In the genomic region with DNA sequence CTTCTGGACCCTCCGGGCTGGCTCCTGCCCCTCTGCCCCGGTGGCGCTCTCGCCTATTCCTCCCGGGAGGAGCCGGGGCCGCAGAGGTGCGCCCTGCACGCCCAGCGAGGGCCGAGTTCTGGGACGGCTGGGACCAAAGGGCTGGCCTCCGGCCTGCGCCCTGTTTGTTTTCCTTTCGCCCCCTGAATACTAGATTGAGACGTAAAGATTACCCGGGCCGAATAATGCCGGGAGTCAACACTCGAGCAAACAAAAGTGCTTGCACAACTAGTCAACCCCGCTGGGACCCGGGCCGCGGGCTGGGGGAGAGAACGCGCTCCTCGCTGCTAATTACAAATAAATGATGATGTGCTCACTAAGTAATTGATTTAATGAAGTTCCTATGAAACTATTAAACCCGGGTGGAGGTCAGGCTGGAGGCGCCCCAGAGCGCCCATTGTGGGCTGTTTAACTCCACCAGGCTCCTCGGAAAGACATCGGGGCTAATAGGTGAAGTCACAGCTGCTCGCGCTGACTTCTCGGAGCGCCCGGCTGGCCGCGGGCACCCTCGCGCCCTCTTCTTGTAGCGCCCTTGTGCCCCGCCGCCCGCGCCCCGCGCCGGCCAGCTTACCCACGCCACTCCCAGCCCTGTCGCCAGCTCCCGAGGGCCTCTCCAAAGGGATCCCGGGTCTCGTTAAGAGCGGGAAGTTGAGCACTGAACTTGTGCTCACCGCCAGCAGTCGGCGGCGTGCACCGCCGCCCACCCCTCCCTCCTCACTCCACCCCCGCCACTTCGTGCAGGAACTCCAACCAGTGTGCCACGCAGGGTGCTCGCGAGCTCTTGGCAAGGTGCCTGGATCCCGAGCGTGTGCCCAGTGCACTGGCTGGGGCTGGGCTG, we compare ENCODE assay signal across 10 cellular contexts. TPM values are rescaled to one million over a fixed set of nuclear protein-coding genes. Genes with fewer than 3 reads are reported as not detected.
DNase-seq lines count a peak whose midpoint lies in the region; ATAC-seq, FAIRE-seq and TF ChIP-seq lines count a peak whose summit lies in the region.
"Had no signal": no experiment of that assay in that cellular context is flagged by ENCODE, and none has a peak within 500 bp of the region (broad histone marks: within the 10 kb centered on the region; RNA-seq: fewer than 3 reads in every experiment).

No MANE protein-coding gene starts in this region.

- H4K8ac ChIP-seq in neuronal stem cell (ENCODE audit: low read depth, low read length), result no peak overlapping the region

- FAIRE-seq in endothelial cell of umbilical vein (lab: Jason Lieb, UNC), result no peak

- DNase-seq in Caco-2 (no peak), NCI-H748 (lab: John Stamatoyannopoulos, UW; ENCODE audit: unreplicated experiment) (peak; percentile 93), endothelial cell of umbilical vein (ENCODE audit: low read depth, low spot score) (no peak), neuronal stem cell (ENCODE audit: low spot score) (no peak), thyroid gland (no peak), NCI-H446 (lab: John Stamatoyannopoulos, UW) (no peak)
- DNase-seq: activated B cell treated with CpG ODN at 0.5 μM for 24 hours, NCI-H2029 treated with DMSO at 0.1 percent for 48 hours had no signal

- H3K79me2 ChIP-seq in endothelial cell of umbilical vein (ENCODE audit: control insufficient read depth, insufficient read depth, low read length), result no peaks in the 10 kb centered on the region

- H3K27me3 Mint-ChIP-seq in Caco-2 (ENCODE audit: insufficient read depth, unreplicated experiment), result peaks cover 2% of the 10 kb centered on the region

- ATAC-seq in GM19351 (IDR thresholded peaks at IDR 0.05; ENCODE audit: unreplicated experiment) (no peak), HG03159 (IDR thresholded peaks at IDR 0.05; ENCODE audit: unreplicated experiment) (no peak)

- POLR2A ChIA-PET in Caco-2 (lab: Charles Lee), result no interaction called here
- POLR2A ChIA-PET in endothelial cell of umbilical vein (lab: Charles Lee), result interaction anchor here (0.6 kb wide), 1 partner anchor 729 kb away, joined by 3 read pairs; no protein-coding TSS in a partner anchor

- H3K9me3 Mint-ChIP-seq in Caco-2 (ENCODE audit: unreplicated experiment), result no peaks in the 10 kb centered on the region
- H3K9me3 Mint-ChIP-seq: activated B cell treated with CpG ODN at 0.5 μM for 24 hours had no signal

- no peak for TF ChIP-seq CTCF in Caco-2 (IDR thresholded peaks at IDR 0.05; ENCODE audit: insufficient read depth in 1 of 2, low read depth in 1 of 2, low read length in 1 of 2, severe bottlenecking in 1 of 2, unreplicated experiment in 1 of 2)
- TF ChIP-seq CTCF in endothelial cell of umbilical vein (IDR thresholded peaks at IDR 0.05; ENCODE audit: extremely low read depth in 1 of 2, insufficient read depth in 1 of 2, low read depth in 1 of 2, low read length in 2 of 2), result no peak
- no peak for TF ChIP-seq CTCF in thyroid gland (IDR thresholded peaks at IDR 0.05)

- no peak overlapping the region for H3K4me2 ChIP-seq in endothelial cell of umbilical vein (ENCODE audit: insufficient read depth, low read length)
- peak overlapping the region; percentile 95 for H3K4me2 ChIP-seq in neuronal stem cell (ENCODE audit: insufficient read depth, low read length, poor library complexity, severe bottlenecking)

- H3K4me3 ChIP-seq in Caco-2 (ENCODE audit: low read depth, low read length) (peak overlapping the region; percentile 26), endothelial cell of umbilical vein (replicated peaks in 1 of 3; ENCODE audit: insufficient read depth in 1 of 3, low read depth in 1 of 3, low read length in 3 of 3) (no peak overlapping the region), neuronal stem cell (ENCODE audit: low read length in 2 of 2) (peak overlapping the region; percentile 66 to 76), thyroid gland (replicated peaks in 1 of 3) (no peak overlapping the region)

- H3K4me1 ChIP-seq in Caco-2 (0 out of 2 replicates have a peak, but pooled peaks cover 5% of the 10 kb centered on the region), endothelial cell of umbilical vein (ENCODE audit: control insufficient read depth, extremely low read depth, insufficient read depth, low read length) (peaks cover 7% of the 10 kb centered on the region), neuronal stem cell (ENCODE audit: control insufficient read depth in 2 of 2, insufficient read depth in 1 of 2, low read depth in 1 of 2, low read length in 2 of 2) (peaks cover 23 to 31% of the 10 kb centered on the region in 2 donors), thyroid gland (peaks cover 27 to 33% of the 10 kb centered on the region in 2 donors)

- H3K36me3 Mint-ChIP-seq in Caco-2 (ENCODE audit: insufficient read depth, unreplicated experiment), result no peaks in the 10 kb centered on the region

- peak overlapping the region; percentile 99 for H2BK15ac ChIP-seq in neuronal stem cell (ENCODE audit: low read length)

- H2AFZ ChIP-seq in endothelial cell of umbilical vein (ENCODE audit: low read depth, low read length) (no peak overlapping the region), neuronal stem cell (ENCODE audit: low read length) (peak overlapping the region; percentile 79)

- H3K9me3 ChIP-seq in Caco-2 (no peaks in the 10 kb centered on the region), endothelial cell of umbilical vein (replicated peaks; ENCODE audit: control insufficient read depth, insufficient read depth, low read length) (no peaks in the 10 kb centered on the region), neuronal stem cell (replicated peaks in 1 of 2; ENCODE audit: control insufficient read depth in 2 of 2, insufficient read depth in 1 of 2, low read depth in 1 of 2, low read length in 2 of 2) (no peaks in the 10 kb centered on the region), thyroid gland (no peaks in the 10 kb centered on the region)

- H2AK5ac ChIP-seq in neuronal stem cell (ENCODE audit: low read depth, low read length), result peak overlapping the region; percentile 72

- peak overlapping the region; percentile 99 for H4K91ac ChIP-seq in neuronal stem cell (ENCODE audit: low read depth, low read length, poor library complexity)

- intact Hi-C loops in Caco-2 (cut with micrococcal nuclease; ENCODE audit: unreplicated experiment) (no loop called here), endothelial cell of umbilical vein (cut with micrococcal nuclease) (no loop called here), thyroid gland (cut with DNase I) (loop anchor here (5.0 kb wide), 1 partner anchor 41 kb away; no protein-coding TSS in a partner anchor)

- H3K27ac Mint-ChIP-seq in Caco-2 (ENCODE audit: unreplicated experiment), result no peak overlapping the region
- H3K27ac Mint-ChIP-seq: activated B cell treated with CpG ODN at 0.5 μM for 24 hours had no signal

- TF ChIP-seq POLR2A in endothelial cell of umbilical vein (IDR thresholded peaks at IDR 0.05; ENCODE audit: low read depth, low read length), result no peak
- no peak for TF ChIP-seq POLR2A in thyroid gland (IDR thresholded peaks at IDR 0.05)

- peak overlapping the region; percentile 91 for H2BK5ac ChIP-seq in neuronal stem cell (ENCODE audit: low read length)

- peak overlapping the region; percentile 98 for H3K18ac ChIP-seq in neuronal stem cell (ENCODE audit: low read length)

- H3K27me3 ChIP-seq in Caco-2 (replicated peaks; ENCODE audit: control insufficient read depth, insufficient read depth, low read length) (no peaks in the 10 kb centered on the region), endothelial cell of umbilical vein (ENCODE audit: control insufficient read depth in 2 of 2, insufficient read depth in 2 of 2, low read length in 2 of 2) (peaks cover 68 to 78% of the 10 kb centered on the region in 2 experiments), neuronal stem cell (ENCODE audit: control insufficient read depth in 3 of 3, insufficient read depth in 3 of 3, low read depth in 1 of 3, low read length in 3 of 3) (peaks cover 0 to 9% (median 0%) of the 10 kb centered on the region in 3 experiments), thyroid gland (peaks cover 60% of the 10 kb centered on the region)

- H3K4me3 Mint-ChIP-seq in Caco-2 (ENCODE audit: unreplicated experiment), result peak overlapping the region; percentile 57
- H3K4me3 Mint-ChIP-seq: activated B cell treated with CpG ODN at 0.5 μM for 24 hours had no signal

- peaks cover 2% of the 10 kb centered on the region for H3K79me1 ChIP-seq in neuronal stem cell (ENCODE audit: low read depth, low read length)

- H3K4ac ChIP-seq in neuronal stem cell (ENCODE audit: low read length), result peak overlapping the region; percentile 99

- H3K36me3 ChIP-seq in Caco-2 (ENCODE audit: control insufficient read depth, insufficient read depth, low read length) (no peaks in the 10 kb centered on the region), endothelial cell of umbilical vein (ENCODE audit: control insufficient read depth in 2 of 2, extremely low read depth in 1 of 2, insufficient read depth in 2 of 2, low read length in 2 of 2) (no peaks in the 10 kb centered on the region), neuronal stem cell (replicated peaks in 1 of 2; ENCODE audit: control insufficient read depth in 2 of 2, insufficient read depth in 2 of 2, low read length in 2 of 2) (no peaks in the 10 kb centered on the region), thyroid gland (no peaks in the 10 kb centered on the region)

- H2BK120ac ChIP-seq in neuronal stem cell (ENCODE audit: low read depth, low read length), result peak overlapping the region; percentile 97

- CTCF ChIA-PET in Caco-2 (lab: Charles Lee) (interaction anchor here (0.8 kb wide), 1 partner anchor 40 kb away, joined by 4 read pairs; no protein-coding TSS in a partner anchor), endothelial cell of umbilical vein (lab: Charles Lee) (interaction anchor here (0.8 to 2.2 kb wide), 4 partner anchors 277 to 299 kb away, joined by 3 to 5 read pairs (median 4); no protein-coding TSS in a partner anchor)

- H3K23ac ChIP-seq in neuronal stem cell (ENCODE audit: low read depth, low read length, poor library complexity), result peak overlapping the region; percentile 83

- H3K14ac ChIP-seq in neuronal stem cell (ENCODE audit: low read length), result peak overlapping the region; percentile 75

- no CpG with 5 or more reads among the region's 68 CpGs for WGBS in neuronal stem cell (ENCODE audit: extremely low coverage in 2 of 2, insufficient read length in 2 of 2, insufficient replicate concordance in 1 of 2), 2 donors
- 2 to 8% methylated on average over 39 to 40 of the region's 68 CpGs for WGBS in thyroid gland, 2 donors

- H3K9me1 ChIP-seq in endothelial cell of umbilical vein (replicated peaks; ENCODE audit: control insufficient read depth, extremely low read depth, insufficient read depth, low read length), result no peaks in the 10 kb centered on the region

- no peaks in the 10 kb centered on the region for H3K4me1 Mint-ChIP-seq in Caco-2 (ENCODE audit: low read depth, unreplicated experiment)

- dilution Hi-C loops in endothelial cell of umbilical vein (cut with MboI; ENCODE audit: extremely low pct_ligation_motif_present, low sequenced_read_pairs), result no loop called here

- BruUV-seq in Caco-2 (replicated peaks; lab: Mats Ljungman, UMichigan) (no TSS peak), endothelial cell of umbilical vein (replicated peaks; lab: Mats Ljungman, UMichigan) (no TSS peak)

- H4K20me1 ChIP-seq in endothelial cell of umbilical vein (replicated peaks; ENCODE audit: control insufficient read depth, extremely low read depth, insufficient read depth, low read length), result no peaks in the 10 kb centered on the region

- H3K27ac ChIP-seq in endothelial cell of umbilical vein (ENCODE audit: insufficient read depth, low read depth, low read length) (no peak overlapping the region), neuronal stem cell (replicated peaks; ENCODE audit: low read length) (no peak overlapping the region), thyroid gland (no peak overlapping the region)

- no peak overlapping the region for H3K9ac ChIP-seq in endothelial cell of umbilical vein (replicated peaks; ENCODE audit: extremely low read depth, insufficient read depth, low read length)
- peak overlapping the region; percentile 88 for H3K9ac ChIP-seq in neuronal stem cell (ENCODE audit: low read depth, low read length, poor library complexity)

- peak overlapping the region; percentile 99 for H2BK12ac ChIP-seq in neuronal stem cell (ENCODE audit: low read length)

RNA-seq across cellular contexts. Expression of gene ZIC5, which starts 14.9 kb away (rescaled TPM):
- total RNA-seq in Caco-2 (2022) (0.49 and 0.66 TPM in 2 replicates), endothelial cell of umbilical vein (not detected in 2 replicates), thyroid gland (not detected)
- polyA plus RNA-seq in endothelial cell of umbilical vein, result not detected in 2 replicates
- polyA plus RNA-seq in endothelial cell of umbilical vein (2011; cell fraction: cytosol; rRNA removed), result not detected in 2 replicates
- polyA plus RNA-seq in endothelial cell of umbilical vein (2011; cell fraction: nucleus; rRNA removed), result not detected in 2 replicates
- not detected in 2 replicates for polyA plus RNA-seq in endothelial cell of umbilical vein (2012)
- 0.04 TPM in 1 of 2 replicates, not detected in the other for polyA minus RNA-seq in endothelial cell of umbilical vein
- 2.3 TPM for polyA minus RNA-seq in endothelial cell of umbilical vein (2011; cell fraction: cytosol; rRNA and poly(A)+ RNA removed)
- not detected in 2 replicates for polyA minus RNA-seq in endothelial cell of umbilical vein (2011; cell fraction: nucleus; rRNA and poly(A)+ RNA removed)
- polyA plus RNA-seq in neuronal stem cell (2013, experiment 1 of 2), result 18.1 TPM
- 18.3 TPM for polyA plus RNA-seq in neuronal stem cell (2013, experiment 2 of 2)
- total RNA-seq: activated B cell treated with CpG ODN at 0.5 μM for 24 hours had no signal

RNA-seq across cellular contexts. Expression of gene ZIC2, which starts 24.9 kb away (rescaled TPM):
- total RNA-seq in Caco-2 (2022) (1.3 and 1.9 TPM in 2 replicates), endothelial cell of umbilical vein (not detected in 2 replicates), thyroid gland (not detected)
- polyA plus RNA-seq in endothelial cell of umbilical vein, result 0.03 TPM in 1 of 2 replicates, not detected in the other
- polyA plus RNA-seq in endothelial cell of umbilical vein (2011; cell fraction: cytosol; rRNA removed), result not detected in 2 replicates
- not detected in 2 replicates for polyA plus RNA-seq in endothelial cell of umbilical vein (2011; cell fraction: nucleus; rRNA removed)
- polyA plus RNA-seq in endothelial cell of umbilical vein (2012), result not detected in 2 replicates
- polyA minus RNA-seq in endothelial cell of umbilical vein, result not detected in 2 replicates
- 7.9 TPM for polyA minus RNA-seq in endothelial cell of umbilical vein (2011; cell fraction: cytosol; rRNA and poly(A)+ RNA removed)
- not detected in 2 replicates for polyA minus RNA-seq in endothelial cell of umbilical vein (2011; cell fraction: nucleus; rRNA and poly(A)+ RNA removed)
- polyA plus RNA-seq in neuronal stem cell (2013, experiment 1 of 2), result 120 TPM
- polyA plus RNA-seq in neuronal stem cell (2013, experiment 2 of 2), result 122 TPM
- total RNA-seq: activated B cell treated with CpG ODN at 0.5 μM for 24 hours had no signal

Comparison
In these comparisons a context has a peak if more than half of its experiments do, and no peak if none do; other contexts are left out.
1. H3K4me3 ChIP-seq: peak in Caco-2 (single experiment) and neuronal stem cell (2 of 2); none in endothelial cell of umbilical vein (0 of 3) and thyroid gland (0 of 3).